In the genomic region with DNA sequence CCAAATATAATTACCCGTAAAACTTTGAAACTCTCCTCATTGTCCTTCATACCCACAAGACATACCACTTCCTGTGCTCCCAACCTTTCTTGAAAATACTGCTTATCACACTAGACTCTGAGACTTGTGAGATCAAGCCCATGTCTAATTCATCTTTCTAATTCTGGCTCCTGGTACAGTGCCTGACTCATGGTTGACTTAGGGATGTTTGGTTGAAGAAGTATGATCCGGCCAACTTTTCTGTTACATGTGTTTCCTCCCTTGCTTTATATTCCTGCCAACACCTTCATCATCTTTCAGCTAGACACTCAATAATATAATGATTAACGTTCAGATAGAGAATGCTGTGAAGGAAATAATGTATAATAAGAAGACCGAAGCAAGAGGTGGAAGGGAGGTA, we compare ENCODE assay signal across 18 cellular contexts. TPM values are rescaled to one million over a fixed set of nuclear protein-coding genes. Genes with fewer than 3 reads are reported as not detected.
DNase-seq lines count a peak whose midpoint lies in the region; TF ChIP-seq lines count a peak whose summit lies in the region.
"Had no signal": no experiment of that assay in that cellular context is flagged by ENCODE, and none has a peak within 500 bp of the region (broad histone marks: within the 10 kb centered on the region; RNA-seq: fewer than 3 reads in every experiment).

No MANE protein-coding gene starts in this region.

- H3K4me1 Mint-ChIP-seq in endothelial cell (ENCODE audit: unreplicated experiment) = peaks cover 13% of the 10 kb centered on the region
- H3K4me1 Mint-ChIP-seq: B cell had no signal

- no peak overlapping the region for H3K4me3 Mint-ChIP-seq in endothelial cell (ENCODE audit: unreplicated experiment)
- H3K4me3 Mint-ChIP-seq: B cell; CD4-positive, alpha-beta T cell; CD8-positive, alpha-beta T cell had no signal

- DNase-seq in HT1080 (ENCODE audit: low read depth) (peak; percentile 8), endothelial cell (ENCODE audit: low spot score) (no peak), NCI-H2081 (lab: John Stamatoyannopoulos, UW) (no peak), ecto neural progenitor cell (ENCODE audit: low spot score) (no peak)
- DNase-seq in stimulated activated CD4-positive, alpha-beta T cell treated with anti-CD3 and anti-CD28 coated beads, Interleukin-4, amount 100 ng/mL, for 24 hours = no peak
- DNase-seq: 8988T; AML-193; CD4-positive, alpha-beta T cell; CD8-positive, alpha-beta T cell; DMS 273 treated with DMSO at 0.1 percent for 48 hours; DMS153; DMS53; DMS79; DND-41; EL; GDM1 had no signal

- no peaks in the 10 kb centered on the region for H3K27me3 Mint-ChIP-seq in endothelial cell (ENCODE audit: unreplicated experiment)

- no peaks in the 10 kb centered on the region for H3K9me3 Mint-ChIP-seq in endothelial cell (ENCODE audit: unreplicated experiment)

- H3K36me3 Mint-ChIP-seq in endothelial cell (ENCODE audit: low read depth, unreplicated experiment) = peaks cover 3% of the 10 kb centered on the region

- peak overlapping the region; percentile 15 for H3K27ac Mint-ChIP-seq in endothelial cell (ENCODE audit: unreplicated experiment)
- H3K27ac Mint-ChIP-seq: B cell; CD4-positive, alpha-beta T cell; CD8-positive, alpha-beta T cell had no signal

- TF ChIP-seq CTCF in endothelial cell (IDR thresholded peaks at IDR 0.05; ENCODE audit: unreplicated experiment) = no peak

RNA-seq across cellular contexts. Expression of a gene that starts 58.2 kb away (rescaled TPM):
- total RNA-seq in HT1080 (2014; rRNA removed; shearing (Covaris generic)) = 1.9 and 2.4 TPM in 2 replicates
- 2.2 and 2.9 TPM in 2 replicates for polyA plus RNA-seq in HT1080 (2015; cell fraction: cytosol; rRNA removed)
- polyA plus RNA-seq in HT1080 (2015; cell fraction: nucleus; rRNA removed) = 4.3 and 4.7 TPM in 2 replicates
- 98.2 TPM for total RNA-seq in endothelial cell (ENCODE audit: unreplicated experiment)
- total RNA-seq: G401 had no signal

Comparison
In these comparisons a context has a peak if more than half of its experiments do, and no peak if none do; other contexts are left out.
1. RNA of a gene that starts 58.2 kb away (total RNA-seq): 98.2 TPM in endothelial cell (single experiment); 1.9 to 2.4 TPM in HT1080; every median in the first group is over 10 times any median in the second.